Comparison of ENCODE assay signal across 10 cellular contexts in genomic region chr13:97659602-97660001, GRCh38.
DNase-seq lines count a peak whose midpoint lies in the region; ATAC-seq and TF ChIP-seq lines count a peak whose summit lies in the region.
"Had no signal": no experiment of that assay in that cellular context is flagged by ENCODE, and none has a peak within 500 bp of the region (broad histone marks: within the 10 kb centered on the region; RNA-seq: fewer than 3 reads in every experiment).

No MANE protein-coding gene starts in this region.

- intact Hi-C loops in A673 (cut with micrococcal nuclease; ENCODE audit: unreplicated experiment): loop anchor here (2.0 kb wide), 1 partner anchor 221 kb away; no protein-coding TSS in a partner anchor

- no peak overlapping the region for H3K4me3 ChIP-seq in A673 (ENCODE audit: low read depth, low read length, poor library complexity, severe bottlenecking)

- no peaks in the 10 kb centered on the region for H3K9me3 ChIP-seq in A673 (ENCODE audit: low read depth, low read length, poor library complexity, severe bottlenecking)

- BruUV-seq in A673 (replicated peaks; lab: Mats Ljungman, UMichigan): no TSS peak

- peak; percentile 72 for ATAC-seq in GM21360 (IDR thresholded peaks at IDR 0.05; ENCODE audit: unreplicated experiment)
- peak; percentile 85 for ATAC-seq in SK-N-SH treated with all-trans-retinoic acid at 6 μM for 48 hours
- ATAC-seq in GM19463 (IDR thresholded peaks at IDR 0.05; ENCODE audit: unreplicated experiment): no peak
- ATAC-seq in GM19324 (IDR thresholded peaks at IDR 0.05; ENCODE audit: low FRiP score, unreplicated experiment): no peak

- POLR2A ChIA-PET in A673 (lab: Charles Lee; ENCODE audit: low non-redundant PET): no interaction called here

- H3K27me3 ChIP-seq in A673 (replicated peaks; ENCODE audit: insufficient read depth, low read depth, low read length, poor library complexity): peaks cover 73% of the 10 kb centered on the region

- DNase-seq in A673 (ENCODE audit: low spot score) (peak; percentile 31), iPS-NIHi11 (ENCODE audit: low spot score) (peak; percentile 36), CD1c-positive myeloid dendritic cell (ENCODE audit: extremely low spot score) (no peak), amniotic stem cell (lab: John Stamatoyannopoulos, UW) (no peak)
- DNase-seq: CD4-positive, alpha-beta T cell; NCI-H2029 had no signal

- TF ChIP-seq CTCF in A673 (conservative IDR thresholded peaks at IDR 0.05; ENCODE audit: low read depth, low read length): peak; percentile 58

- H3K4me1 ChIP-seq in A673 (ENCODE audit: insufficient read depth, low read length, poor library complexity, severe bottlenecking): peaks cover 6% of the 10 kb centered on the region

- H3K27ac ChIP-seq in A673 (ENCODE audit: low read depth, low read length, poor library complexity, severe bottlenecking): no peak overlapping the region

- CTCF ChIA-PET in A673 (lab: Charles Lee): interaction anchor here (1.5 kb wide), 1 partner anchor 226 kb away, joined by 4 read pairs; no protein-coding TSS in a partner anchor

- no peaks in the 10 kb centered on the region for H3K36me3 ChIP-seq in A673 (ENCODE audit: insufficient read depth, low read length, poor library complexity, severe bottlenecking)

TF ChIP-seq in SK-N-SH treated with all-trans-retinoic acid at 6 μM for 48 hours, 23 proteins besides CTCF, POLR2A, EP300 and RAD21:
- TF ChIP-seq ZNF565 (CRISPR knock-in tag; conservative IDR thresholded peaks at IDR 0.05; ENCODE audit: low read depth) (no peak), ZFP3 (CRISPR knock-in tag; IDR thresholded peaks at IDR 0.05) (no peak), RARB (CRISPR knock-in tag; IDR thresholded peaks at IDR 0.05) (no peak), SNAI2 (CRISPR knock-in tag; IDR thresholded peaks at IDR 0.05) (no peak), ZNF70 (CRISPR knock-in tag; IDR thresholded peaks at IDR 0.05) (no peak), GLIS3 (CRISPR knock-in tag; IDR thresholded peaks at IDR 0.05) (no peak), ARNTL (CRISPR knock-in tag; IDR thresholded peaks at IDR 0.05; ENCODE audit: borderline replicate concordance, low read depth) (no peak), BACH2 (CRISPR knock-in tag; IDR thresholded peaks at IDR 0.05; ENCODE audit: borderline replicate concordance) (no peak)

Comparison
In these comparisons a context has a peak if more than half of its experiments do, and no peak if none do; other contexts are left out.
1. DNase-seq: peak in A673 (single experiment) and iPS-NIHi11 (single experiment); none in CD1c-positive myeloid dendritic cell (single experiment) and amniotic stem cell (single experiment).
2. ATAC-seq: peak in GM21360 (single experiment) and SK-N-SH treated with all-trans-retinoic acid at 6 μM for 48 hours (single experiment); none in GM19463 (single experiment) and GM19324 (single experiment).